ENCODE assay signal across 31 cellular contexts in the genomic region with DNA sequence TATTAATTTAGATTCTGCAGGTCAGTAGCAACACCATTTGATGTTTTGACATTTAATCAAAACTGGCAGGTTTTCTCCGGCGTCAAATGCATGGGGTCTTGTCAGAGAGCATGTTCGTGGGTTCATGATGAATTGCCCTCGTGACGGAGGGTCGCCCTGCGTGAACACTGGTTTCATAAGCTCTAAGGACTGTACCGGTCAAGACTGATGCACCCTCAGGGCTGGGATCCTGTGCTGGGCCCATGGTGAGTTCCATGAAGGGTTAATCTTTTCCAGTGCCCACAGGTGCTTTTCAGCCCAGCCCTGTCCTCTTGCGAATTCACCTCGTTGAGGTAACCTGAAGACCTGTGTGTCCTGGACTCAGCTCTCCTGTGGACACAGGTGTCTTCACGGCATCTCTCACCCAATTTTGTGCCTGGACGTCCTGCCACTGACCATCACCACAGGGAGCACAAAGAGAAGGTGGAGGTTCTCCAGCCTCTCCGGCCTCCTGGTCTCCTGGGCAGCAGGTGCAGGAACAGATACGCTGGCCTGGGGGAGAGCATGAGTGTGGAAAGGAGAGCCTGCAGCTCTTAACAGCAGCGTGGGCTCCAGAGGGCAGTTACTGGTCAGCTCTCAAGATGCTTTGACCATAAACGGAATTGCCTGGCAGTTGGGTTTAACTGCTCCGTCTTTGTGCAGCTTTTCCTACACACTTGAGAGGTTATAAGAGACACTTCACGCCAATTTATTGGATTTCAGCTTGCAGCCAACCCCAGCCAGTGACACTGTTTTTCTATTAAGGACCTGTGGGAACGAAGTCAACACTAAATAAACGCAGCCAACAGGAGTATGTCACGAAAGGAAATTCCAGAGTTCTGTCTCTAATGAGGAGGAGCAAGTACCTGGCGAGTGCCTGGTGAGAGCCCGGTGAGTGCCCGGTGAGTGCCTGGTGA. TPM values are rescaled to one million over a fixed set of nuclear protein-coding genes. Genes with fewer than 3 reads are reported as not detected.
"Had no signal": no experiment of that assay in that cellular context is flagged by ENCODE, and none has a peak within 500 bp of the region (broad histone marks: within the 10 kb centered on the region; RNA-seq: fewer than 3 reads in every experiment).

No MANE protein-coding gene starts in this region.

- H3K9me3 Mint-ChIP-seq: dendritic cell treated with granulocyte-macrophage colony-stimulating factor and Interleukin-4, amounts not matched to agents 40 ng/mL and 50 ng/mL, for 4 days; endodermal cell; immature natural killer cell; mesothelial cell of epicardium; naive B cell; natural killer cell treated with Interleukin-12 subunit alpha and Interleukin-12 subunit beta and Interleukin-15 and Interleukin-18, amount 100 ng/mL, for 72 hours; neural crest cell; stimulated activated effector memory CD8-positive, alpha-beta T cell treated with anti-CD3 and anti-CD28 coated beads, Interleukin-12 subunit alpha, Interleukin-12 subunit beta, amount 100 ng/mL, for 72 hours had no signal

- H3K4me1 ChIP-seq: colonic mucosa, esophagus muscularis mucosa, foreskin keratinocyte, parathyroid adenoma, prostate gland, transverse colon, vagina had no signal

- H3K27ac Mint-ChIP-seq: dendritic cell treated with granulocyte-macrophage colony-stimulating factor and Interleukin-4, amounts not matched to agents 40 ng/mL and 50 ng/mL, for 4 days; endodermal cell; immature natural killer cell; mesothelial cell of epicardium; naive B cell; natural killer cell treated with Interleukin-12 subunit alpha and Interleukin-12 subunit beta and Interleukin-15 and Interleukin-18, amount 100 ng/mL, for 72 hours; stimulated activated effector memory CD8-positive, alpha-beta T cell treated with anti-CD3 and anti-CD28 coated beads, Interleukin-12 subunit alpha, Interleukin-12 subunit beta, amount 100 ng/mL, for 72 hours had no signal

- H3K27me3 ChIP-seq: colonic mucosa, vagina had no signal

- DNase-seq: colonic mucosa; effector CD8-positive, alpha-beta T cell; endodermal cell; foreskin keratinocyte; hypothalamus; immature natural killer cell; islet precursor cell; kidney glomerular epithelial cell; left colon; mesenchymal stem cell; naive B cell; stimulated activated CD4-positive, alpha-beta T cell treated with anti-CD3 and anti-CD28 coated beads, Interleukin-2, amount 100 ng/mL, for 24 hours; stimulated activated CD4-positive, alpha-beta T cell treated with anti-CD3 and anti-CD28 coated beads, Interleukin-4, amount 100 ng/mL, for 24 hours; stimulated activated naive CD8-positive, alpha-beta T cell treated with anti-CD3 and anti-CD28 coated beads, Interleukin-15, Interleukin-2, amounts not matched to agents 100 U/mL and 50 U/mL, for 24 hours; transverse colon had no signal

- H3K36me3 Mint-ChIP-seq: immature natural killer cell; mesothelial cell of epicardium; naive B cell; natural killer cell treated with Interleukin-12 subunit alpha and Interleukin-12 subunit beta and Interleukin-15 and Interleukin-18, amount 100 ng/mL, for 72 hours; stimulated activated effector memory CD8-positive, alpha-beta T cell treated with anti-CD3 and anti-CD28 coated beads, Interleukin-12 subunit alpha, Interleukin-12 subunit beta, amount 100 ng/mL, for 72 hours had no signal

- H3K36me3 ChIP-seq: colonic mucosa, esophagus muscularis mucosa, gastroesophageal sphincter, neutrophil, prostate gland, right atrium auricular region, thoracic aorta, transverse colon, vagina had no signal

- H3K27ac ChIP-seq: colonic mucosa, esophagus muscularis mucosa, foreskin keratinocyte, neutrophil, parathyroid adenoma, prostate gland, right atrium auricular region, thoracic aorta, transverse colon, vagina had no signal

- H3K9me3 ChIP-seq: colonic mucosa, esophagus muscularis mucosa, gastroesophageal sphincter, mucosa of descending colon, neutrophil, prostate gland, right atrium auricular region, thoracic aorta, transverse colon, vagina had no signal

- H3K4me3 ChIP-seq: colonic mucosa, esophagus muscularis mucosa, mucosa of descending colon, prostate gland, right atrium auricular region, smooth muscle cell, thoracic aorta, transverse colon, vagina had no signal

- H3K4me3 Mint-ChIP-seq: dendritic cell treated with granulocyte-macrophage colony-stimulating factor and Interleukin-4, amounts not matched to agents 40 ng/mL and 50 ng/mL, for 4 days; endodermal cell; immature natural killer cell; mesothelial cell of epicardium; naive B cell; natural killer cell treated with Interleukin-12 subunit alpha and Interleukin-12 subunit beta and Interleukin-15 and Interleukin-18, amount 100 ng/mL, for 72 hours; neural crest cell; stimulated activated effector memory CD8-positive, alpha-beta T cell treated with anti-CD3 and anti-CD28 coated beads, Interleukin-12 subunit alpha, Interleukin-12 subunit beta, amount 100 ng/mL, for 72 hours had no signal

- ATAC-seq: foreskin keratinocyte; gastroesophageal sphincter; left colon; mucosa of descending colon; natural killer cell treated with Interleukin-12 subunit alpha and Interleukin-12 subunit beta and Interleukin-15 and Interleukin-18, amount 100 ng/mL, for 72 hours; sciatic nerve; stimulated activated effector memory CD8-positive, alpha-beta T cell treated with anti-CD3 and anti-CD28 coated beads, Interleukin-12 subunit alpha, Interleukin-12 subunit beta, amount 100 ng/mL, for 72 hours; stimulated activated naive CD8-positive, alpha-beta T cell treated with anti-CD3 and anti-CD28 coated beads, Interleukin-15, Interleukin-2, amounts not matched to agents 100 U/mL and 50 U/mL, for 24 hours had no signal

- H3K4me1 Mint-ChIP-seq: immature natural killer cell; mesothelial cell of epicardium; neural crest cell; stimulated activated effector memory CD8-positive, alpha-beta T cell treated with anti-CD3 and anti-CD28 coated beads, Interleukin-12 subunit alpha, Interleukin-12 subunit beta, amount 100 ng/mL, for 72 hours had no signal

RNA-seq across cellular contexts. Expression of gene CFAP46, which starts 37.4 kb away (rescaled TPM):
- total RNA-seq: thoracic aorta, transverse colon, vagina had no signal
- polyA plus RNA-seq: immature natural killer cell had no signal
